Comparison of ENCODE assay signal across 8 cellular contexts in the genomic region with DNA sequence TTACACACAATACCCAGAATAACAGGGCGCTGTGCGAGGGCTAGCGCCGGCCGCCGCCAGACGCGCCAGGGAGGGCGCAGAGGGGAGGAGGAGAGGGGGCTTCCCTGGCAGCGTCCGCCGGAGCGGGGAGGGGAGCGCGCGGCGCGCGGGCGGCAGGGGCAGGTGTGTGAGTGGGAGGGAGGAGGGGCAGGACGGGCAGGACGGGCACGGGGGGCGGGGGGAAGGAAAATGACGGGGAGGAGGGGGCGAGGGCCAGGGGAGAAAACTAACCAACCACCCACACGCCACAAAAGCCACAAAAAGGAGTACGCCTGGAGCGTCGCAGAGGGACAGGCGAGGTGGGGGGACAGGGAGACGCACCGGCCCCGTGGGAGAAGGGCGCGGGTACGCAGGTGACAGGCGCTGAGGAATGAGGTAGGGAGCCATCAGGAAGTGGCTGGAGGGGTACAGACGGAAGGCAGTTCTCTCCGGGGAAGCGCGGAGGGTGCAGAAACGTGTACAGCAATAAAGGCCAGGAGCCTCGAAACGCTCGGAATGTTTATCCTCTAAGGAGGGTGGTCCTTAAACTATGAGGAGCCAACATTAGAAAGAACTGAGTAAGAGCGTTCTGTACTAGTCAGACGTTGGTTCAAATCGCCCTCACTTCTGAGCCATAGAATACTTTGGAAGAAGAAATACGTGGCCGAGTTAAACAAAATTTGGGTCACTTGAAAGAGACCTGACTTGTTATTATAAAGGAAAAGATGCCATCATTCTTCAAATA. TPM values are rescaled to one million over a fixed set of nuclear protein-coding genes. Genes with fewer than 3 reads are reported as not detected.
DNase-seq lines count a peak whose midpoint lies in the region; ATAC-seq and TF ChIP-seq lines count a peak whose summit lies in the region.

No MANE protein-coding gene starts in this region.

- H3K9me3 Mint-ChIP-seq in activated T-cell treated with anti-CD3 and anti-CD28 coated beads, Interleukin-2, amount 50 U/mL, for 4 hours = no peaks in the 10 kb centered on the region

- H3K4me1 ChIP-seq in fibroblast of lung (ENCODE audit: control insufficient read depth, extremely low read depth, insufficient read depth, low read length) (peaks cover 2% of the 10 kb centered on the region), neutrophil (ENCODE audit: control insufficient read depth in 1 of 2, insufficient read depth in 1 of 2, low read depth in 1 of 2, low read length in 1 of 2) (peaks cover 22 to 36% of the 10 kb centered on the region in 2 experiments), thoracic aorta (ENCODE audit: control insufficient read depth in 1 of 2, low read depth in 2 of 2) (peaks cover 4 to 19% of the 10 kb centered on the region in 2 donors)

- peak; percentile 36 to 44 for ATAC-seq in activated T-cell treated with anti-CD3 and anti-CD28 coated beads, Interleukin-2, amount 50 U/mL, for 4 hours
- ATAC-seq in thoracic aorta (ENCODE audit: insufficient number of reproducible peaks, low FRiP score, low read depth) (no peak), GM19351 (IDR thresholded peaks at IDR 0.05; ENCODE audit: unreplicated experiment) (no peak)

- H3K4me3 ChIP-seq in fibroblast of lung (replicated peaks in 1 of 4; ENCODE audit: control extremely low read depth in 1 of 4, insufficient read depth in 1 of 4, low read depth in 3 of 4, low read length in 4 of 4) = peak overlapping the region; percentile 43 to 84 (median 72)
- peak overlapping the region; percentile 79 to 86 for H3K4me3 ChIP-seq in neutrophil (ENCODE audit: low read depth in 1 of 2, low read length in 1 of 2)
- peak overlapping the region; percentile 99 for H3K4me3 ChIP-seq in thoracic aorta

- no peaks in the 10 kb centered on the region for H3K79me2 ChIP-seq in fibroblast of lung (ENCODE audit: control insufficient read depth, insufficient read depth, low read length)

- peak overlapping the region; percentile 83 for H3K4me2 ChIP-seq in fibroblast of lung (ENCODE audit: extremely low read depth, insufficient read depth, low read length)

- TF ChIP-seq CTCF in fibroblast of lung (conservative IDR thresholded peaks at IDR 0.05 in 1 of 2, IDR thresholded peaks at IDR 0.05 in 1 of 2; ENCODE audit: low read depth in 1 of 2, low read length in 2 of 2) (no peak), neutrophil (IDR thresholded peaks at IDR 0.05) (no peak), thoracic aorta (IDR thresholded peaks at IDR 0.05) (no peak)

- peaks cover 73% of the 10 kb centered on the region for H3K4me1 Mint-ChIP-seq in activated T-cell treated with anti-CD3 and anti-CD28 coated beads, Interleukin-2, amount 50 U/mL, for 4 hours (ENCODE audit: low read depth)

- no peaks in the 10 kb centered on the region for H4K20me1 ChIP-seq in fibroblast of lung (ENCODE audit: control insufficient read depth, extremely low read depth, insufficient read depth, low read length)

- no peaks in the 10 kb centered on the region for H3K36me3 ChIP-seq in fibroblast of lung (ENCODE audit: control insufficient read depth, insufficient read depth, low read length)
- H3K36me3 ChIP-seq in neutrophil = peaks cover 1% of the 10 kb centered on the region
- H3K36me3 ChIP-seq in thoracic aorta = no peaks in the 10 kb centered on the region

- H2AFZ ChIP-seq in fibroblast of lung (ENCODE audit: low read length) = peak overlapping the region; percentile 63

- DNase-seq in DMS153 treated with DMSO at 0.1 percent for 48 hours (lab: John Stamatoyannopoulos, UW; ENCODE audit: unreplicated experiment) = peak; percentile 57
- no peak for DNase-seq in DMS153 (lab: John Stamatoyannopoulos, UW)
- peak; percentile 89 for DNase-seq in NCI-H82 (lab: John Stamatoyannopoulos, UW)
- DNase-seq in activated T-cell treated with anti-CD3 and anti-CD28 coated beads, Interleukin-2, amount 50 U/mL, for 4 hours = peak; percentile 75
- no peak for DNase-seq in fibroblast of lung (ENCODE audit: low read depth in 2 of 2)
- DNase-seq in thoracic aorta (ENCODE audit: low spot score) = no peak

- H3K27me3 Mint-ChIP-seq in activated T-cell treated with anti-CD3 and anti-CD28 coated beads, Interleukin-2, amount 50 U/mL, for 4 hours (ENCODE audit: low read depth) = no peaks in the 10 kb centered on the region

- H3K27ac ChIP-seq in fibroblast of lung (ENCODE audit: insufficient read depth, low read length) (no peak overlapping the region), neutrophil (peak overlapping the region; percentile 87), thoracic aorta (peak overlapping the region; percentile 88 to 92)

- H3K9me3 ChIP-seq in fibroblast of lung (ENCODE audit: control insufficient read depth, insufficient read depth, low read depth, low read length) (no peaks in the 10 kb centered on the region), neutrophil (no peaks in the 10 kb centered on the region), thoracic aorta (no peaks in the 10 kb centered on the region)

- no peaks in the 10 kb centered on the region for H3K27me3 ChIP-seq in fibroblast of lung (ENCODE audit: control insufficient read depth, insufficient read depth, low read length)
- H3K27me3 ChIP-seq in neutrophil = no peaks in the 10 kb centered on the region
- no peaks in the 10 kb centered on the region for H3K27me3 ChIP-seq in thoracic aorta (replicated peaks; ENCODE audit: insufficient read depth)

- no peak overlapping the region for H3K9ac ChIP-seq in fibroblast of lung (ENCODE audit: insufficient read depth, low read length)

- peak overlapping the region; percentile 92 for H3K4me3 Mint-ChIP-seq in activated T-cell treated with anti-CD3 and anti-CD28 coated beads, Interleukin-2, amount 50 U/mL, for 4 hours

- peaks cover 22% of the 10 kb centered on the region for H3K36me3 Mint-ChIP-seq in activated T-cell treated with anti-CD3 and anti-CD28 coated beads, Interleukin-2, amount 50 U/mL, for 4 hours (ENCODE audit: insufficient read depth)

RNA-seq across cellular contexts. Expression of gene SATB1, which starts 0.7 kb away (rescaled TPM):
- total RNA-seq in activated T-cell treated with anti-CD3 and anti-CD28 coated beads, Interleukin-2, amount 50 U/mL, for 4 hours = 100 to 1,000 TPM; 209 to 239 (median 228) TPM
- total RNA-seq in fibroblast of lung = 16.2 and 18.7 TPM in 2 replicates
- 6.1 and 17.2 TPM in 2 replicates for polyA plus RNA-seq in fibroblast of lung
- polyA plus RNA-seq in fibroblast of lung (2012) = 2.2 and 6.5 TPM in 2 replicates
- 11.3 and 23.7 TPM in 2 replicates for polyA minus RNA-seq in fibroblast of lung (ENCODE audit: low replicate concordance)
- 10 to 100 TPM; 33.0 to 48.7 TPM for total RNA-seq in thoracic aorta

Comparison
In these comparisons a context has a peak if more than half of its experiments do, and no peak if none do; other contexts are left out.
1. DNase-seq: peak in DMS153 treated with DMSO at 0.1 percent for 48 hours (single experiment), NCI-H82 (single experiment) and activated T-cell treated with anti-CD3 and anti-CD28 coated beads, Interleukin-2, amount 50 U/mL, for 4 hours (single experiment); none in DMS153 (single experiment), fibroblast of lung (0 of 2) and thoracic aorta (single experiment).
2. ATAC-seq: peak in activated T-cell treated with anti-CD3 and anti-CD28 coated beads, Interleukin-2, amount 50 U/mL, for 4 hours (2 of 2); none in thoracic aorta (single experiment) and GM19351 (single experiment).
3. RNA of gene SATB1, which starts 0.7 kb away (total RNA-seq): 209 to 239 TPM in activated T-cell treated with anti-CD3 and anti-CD28 coated beads, Interleukin-2, amount 50 U/mL, for 4 hours; 33.0 to 48.7 TPM in thoracic aorta and 16.2 to 18.7 TPM in fibroblast of lung; every median in the first group is over 4 times any median in the second.
4. Peak in every context shown above with its lines, with median percentiles within 50 percentile points of each other: H3K4me3 ChIP-seq.